In genomic region chr1:9631613-9632012, GRCh38 we compare ENCODE assay signal across 24 cellular contexts. TPM values are rescaled to one million over a fixed set of nuclear protein-coding genes. Genes with fewer than 3 reads are reported as not detected.
DNase-seq lines count a peak whose midpoint lies in the region; ATAC-seq and TF ChIP-seq lines count a peak whose summit lies in the region.
"Had no signal": no experiment of that assay in that cellular context is flagged by ENCODE, and none has a peak within 500 bp of the region (broad histone marks: within the 10 kb centered on the region; RNA-seq: fewer than 3 reads in every experiment).

No MANE protein-coding gene starts in this region.

- DNase-seq in T-helper 1 cell (no peak), nephron progenitor cell (no peak), Calu3 (no peak), posterior vena cava (ENCODE audit: low spot score) (no peak)
- no peak for DNase-seq in naive thymus-derived CD4-positive, alpha-beta T cell
- DNase-seq: activated CD4-positive, alpha-beta T cell treated with anti-CD3 and anti-CD28 coated beads for 4 hours; adrenal gland; Caco-2; esophagus squamous epithelium; NCI-H1092 treated with DMSO at 0.1 percent for 48 hours; NCI-H1930; NCI-H2227 treated with DMSO at 0.1 percent for 48 hours; NCI-H748 treated with DMSO at 0.1 percent for 48 hours; spleen; stimulated activated CD4-positive, alpha-beta T cell treated with anti-CD3 and anti-CD28 coated beads, Interleukin-4, amount 100 ng/mL, for 24 hours; upper lobe of left lung had no signal

- peaks cover 40% of the 10 kb centered on the region for H3K36me3 Mint-ChIP-seq in T-helper 1 cell treated with Interleukin-12 subunit alpha and Interleukin-12 subunit beta and Interleukin-4 antibody, amounts not matched to agents 30 μg/mL and 1 μg/mL, for 36 hours (ENCODE audit: low read depth)
- H3K36me3 Mint-ChIP-seq in IgD-negative memory B cell (peaks cover 3% of the 10 kb centered on the region), nephron progenitor cell (ENCODE audit: low read depth) (no peaks in the 10 kb centered on the region), Calu3 (ENCODE audit: insufficient read depth, unreplicated experiment) (no peaks in the 10 kb centered on the region)
- H3K36me3 Mint-ChIP-seq in activated T-helper 17 cell treated with anti-CD3 and anti-CD28 coated beads, Interleukin-2, amount 50 U/mL, for 72 hours (ENCODE audit: low read depth) = peaks cover 67% of the 10 kb centered on the region
- H3K36me3 Mint-ChIP-seq in naive thymus-derived CD4-positive, alpha-beta T cell = peaks cover 6 to 62% (median 27%) of the 10 kb centered on the region in 5 donors

- no peaks in the 10 kb centered on the region for H3K27me3 ChIP-seq in naive thymus-derived CD4-positive, alpha-beta T cell (ENCODE audit: control insufficient read depth in 2 of 2, insufficient read depth in 2 of 2, low read length in 2 of 2)
- H3K27me3 ChIP-seq: adrenal gland, esophagus squamous epithelium, right atrium auricular region, spleen, upper lobe of left lung had no signal

- peak overlapping the region; percentile 63 for H3K27ac Mint-ChIP-seq in T-helper 1 cell treated with Interleukin-12 subunit alpha and Interleukin-12 subunit beta and Interleukin-4 antibody, amounts not matched to agents 30 μg/mL and 1 μg/mL, for 36 hours
- H3K27ac Mint-ChIP-seq in IgD-negative memory B cell (peak overlapping the region in 2 of 3 donors; percentile 87 to 90), nephron progenitor cell (no peak overlapping the region), Calu3 (ENCODE audit: unreplicated experiment) (no peak overlapping the region)
- no peak overlapping the region for H3K27ac Mint-ChIP-seq in activated T-helper 17 cell treated with anti-CD3 and anti-CD28 coated beads, Interleukin-2, amount 50 U/mL, for 72 hours
- H3K27ac Mint-ChIP-seq in naive thymus-derived CD4-positive, alpha-beta T cell = peak overlapping the region; percentile 69 to 98 (median 94)
- H3K27ac Mint-ChIP-seq: GM23338 had no signal

- POLR2A ChIA-PET in naive thymus-derived CD4-positive, alpha-beta T cell (lab: Charles Lee) = interaction anchor here (1.2 to 10.3 kb wide), 8 partner anchors 11 to 94 kb away, joined by 4 to 439 read pairs (median 140); partner anchors contain the start of gene PIK3CD

- no peaks in the 10 kb centered on the region for H3K27me3 Mint-ChIP-seq in T-helper 1 cell treated with Interleukin-12 subunit alpha and Interleukin-12 subunit beta and Interleukin-4 antibody, amounts not matched to agents 30 μg/mL and 1 μg/mL, for 36 hours (ENCODE audit: low read depth)
- no peaks in the 10 kb centered on the region for H3K27me3 Mint-ChIP-seq in IgD-negative memory B cell
- no peaks in the 10 kb centered on the region for H3K27me3 Mint-ChIP-seq in activated T-helper 17 cell treated with anti-CD3 and anti-CD28 coated beads, Interleukin-2, amount 50 U/mL, for 72 hours
- no peaks in the 10 kb centered on the region for H3K27me3 Mint-ChIP-seq in naive thymus-derived CD4-positive, alpha-beta T cell
- H3K27me3 Mint-ChIP-seq in nephron progenitor cell (ENCODE audit: low read depth, poor library complexity) = peaks cover 18% of the 10 kb centered on the region
- peaks cover 32% of the 10 kb centered on the region for H3K27me3 Mint-ChIP-seq in Calu3 (ENCODE audit: unreplicated experiment)

- H3K4me1 Mint-ChIP-seq in T-helper 1 cell treated with Interleukin-12 subunit alpha and Interleukin-12 subunit beta and Interleukin-4 antibody, amounts not matched to agents 30 μg/mL and 1 μg/mL, for 36 hours (ENCODE audit: low read depth) = peaks cover 51% of the 10 kb centered on the region
- H3K4me1 Mint-ChIP-seq in IgD-negative memory B cell = peaks cover 25 to 40% (median 27%) of the 10 kb centered on the region in 3 donors
- H3K4me1 Mint-ChIP-seq in activated T-helper 17 cell treated with anti-CD3 and anti-CD28 coated beads, Interleukin-2, amount 50 U/mL, for 72 hours = peaks cover 30% of the 10 kb centered on the region
- H3K4me1 Mint-ChIP-seq in naive thymus-derived CD4-positive, alpha-beta T cell = peaks cover 53 to 84% (median 71%) of the 10 kb centered on the region in 7 donors
- peaks cover 4% of the 10 kb centered on the region for H3K4me1 Mint-ChIP-seq in nephron progenitor cell
- no peaks in the 10 kb centered on the region for H3K4me1 Mint-ChIP-seq in Calu3 (ENCODE audit: low read depth, unreplicated experiment)

- H3K9me3 ChIP-seq in naive thymus-derived CD4-positive, alpha-beta T cell (ENCODE audit: control insufficient read depth in 2 of 3, low read length in 3 of 3) = no peaks in the 10 kb centered on the region
- H3K9me3 ChIP-seq: adrenal gland, Caco-2, esophagus squamous epithelium, gastroesophageal sphincter, right atrium auricular region, spleen, upper lobe of left lung had no signal

- intact Hi-C loops in naive thymus-derived CD4-positive, alpha-beta T cell (cut with micrococcal nuclease) = loop anchor here in 1 of 2 donors (1.0 kb wide), 1 partner anchor 13 kb away; no protein-coding TSS in a partner anchor
- intact Hi-C loops in Calu3 (cut with micrococcal nuclease; ENCODE audit: unreplicated experiment) (no loop called here), posterior vena cava (cut with DNase I) (loop anchor here in 1 of 2 donors (5.0 kb wide), 1 partner anchor 41 kb away; no protein-coding TSS in a partner anchor)

- H3K4me3 Mint-ChIP-seq in T-helper 1 cell treated with Interleukin-12 subunit alpha and Interleukin-12 subunit beta and Interleukin-4 antibody, amounts not matched to agents 30 μg/mL and 1 μg/mL, for 36 hours = peak overlapping the region; percentile 98
- peak overlapping the region in 2 of 4 donors; percentile 82 to 85 for H3K4me3 Mint-ChIP-seq in IgD-negative memory B cell
- H3K4me3 Mint-ChIP-seq in activated T-helper 17 cell treated with anti-CD3 and anti-CD28 coated beads, Interleukin-2, amount 50 U/mL, for 72 hours = peak overlapping the region; percentile 100
- peak overlapping the region; percentile 90 to 100 (median 98) for H3K4me3 Mint-ChIP-seq in naive thymus-derived CD4-positive, alpha-beta T cell
- H3K4me3 Mint-ChIP-seq in nephron progenitor cell = no peak overlapping the region
- no peak overlapping the region for H3K4me3 Mint-ChIP-seq in Calu3 (ENCODE audit: low read depth, unreplicated experiment)
- H3K4me3 Mint-ChIP-seq: GM23338 had no signal

- ATAC-seq in activated T-helper 17 cell treated with anti-CD3 and anti-CD28 coated beads, Interleukin-2, amount 50 U/mL, for 72 hours (replicated peaks) = no peak
- ATAC-seq in naive thymus-derived CD4-positive, alpha-beta T cell = no peak
- ATAC-seq: gastroesophageal sphincter, GM23338, HepG2 had no signal

- H3K4me3 ChIP-seq in naive thymus-derived CD4-positive, alpha-beta T cell (ENCODE audit: low read length) = peak overlapping the region; percentile 64
- H3K4me3 ChIP-seq: adrenal gland, esophagus squamous epithelium, gastroesophageal sphincter, GM23338, right atrium auricular region, upper lobe of left lung had no signal

- peaks cover 0 to 9% (median 0%) of the 10 kb centered on the region in 3 experiments for H3K36me3 ChIP-seq in naive thymus-derived CD4-positive, alpha-beta T cell (ENCODE audit: control insufficient read depth in 2 of 3, insufficient read depth in 3 of 3, low read length in 3 of 3)
- H3K36me3 ChIP-seq: adrenal gland, esophagus squamous epithelium, gastroesophageal sphincter, right atrium auricular region, spleen, upper lobe of left lung had no signal

- CTCF ChIA-PET in naive thymus-derived CD4-positive, alpha-beta T cell (lab: Charles Lee) = interaction anchor here (0.6 to 6.6 kb wide), 6 partner anchors 10 to 92 kb away, joined by 4 to 112 read pairs (median 14); partner anchors contain the start of gene PIK3CD
- CTCF ChIA-PET in Calu3 (lab: Charles Lee) = no interaction called here

- peak overlapping the region; percentile 87 for H3K27ac ChIP-seq in naive thymus-derived CD4-positive, alpha-beta T cell (ENCODE audit: low read depth, low read length)
- H3K27ac ChIP-seq: 22Rv1, adrenal gland, esophagus squamous epithelium, gastroesophageal sphincter, right atrium auricular region had no signal

- BruUV-seq in Calu3 (replicated peaks; lab: Mats Ljungman, UMichigan) = no TSS peak

- TF ChIP-seq CTCF in nephron progenitor cell (IDR thresholded peaks at IDR 0.05) (no peak), Calu3 (IDR thresholded peaks at IDR 0.05; ENCODE audit: unreplicated experiment) (no peak)

- H3K9me3 Mint-ChIP-seq in T-helper 1 cell treated with Interleukin-12 subunit alpha and Interleukin-12 subunit beta and Interleukin-4 antibody, amounts not matched to agents 30 μg/mL and 1 μg/mL, for 36 hours = no peaks in the 10 kb centered on the region
- no peaks in the 10 kb centered on the region for H3K9me3 Mint-ChIP-seq in IgD-negative memory B cell
- H3K9me3 Mint-ChIP-seq in activated T-helper 17 cell treated with anti-CD3 and anti-CD28 coated beads, Interleukin-2, amount 50 U/mL, for 72 hours = no peaks in the 10 kb centered on the region
- H3K9me3 Mint-ChIP-seq in naive thymus-derived CD4-positive, alpha-beta T cell = peaks cover 0 to 1% (median 0%) of the 10 kb centered on the region in 11 donors
- peaks cover 14% of the 10 kb centered on the region for H3K9me3 Mint-ChIP-seq in nephron progenitor cell
- H3K9me3 Mint-ChIP-seq in Calu3 (ENCODE audit: low read depth, unreplicated experiment) = peaks cover 2% of the 10 kb centered on the region
- H3K9me3 Mint-ChIP-seq: GM23338 had no signal

- peaks cover 26 to 51% of the 10 kb centered on the region in 2 donors for H3K4me1 ChIP-seq in naive thymus-derived CD4-positive, alpha-beta T cell (ENCODE audit: control insufficient read depth in 2 of 2, insufficient read depth in 2 of 2, low read length in 2 of 2)
- H3K4me1 ChIP-seq: adrenal gland had no signal

RNA-seq across cellular contexts. Expression of gene PIK3CD, which starts 19.9 kb away (rescaled TPM):
- polyA plus RNA-seq in IgD-negative memory B cell = 82.6 TPM
- total RNA-seq in activated T-helper 17 cell treated with anti-CD3 and anti-CD28 coated beads, Interleukin-2, amount 50 U/mL, for 72 hours = 100 to 1,000 TPM; 114 to 120 TPM
- total RNA-seq in naive thymus-derived CD4-positive, alpha-beta T cell = 100 to 1,000 TPM; 269 to 313 (median 283) TPM
- polyA plus RNA-seq in naive thymus-derived CD4-positive, alpha-beta T cell = 100 to 1,000 TPM in 1 of 2 donors, 10 to 100 TPM in 1; 74.9 to 174 TPM
- 2.2 and 2.6 TPM in 2 replicates for total RNA-seq in Calu3 (2022)
- total RNA-seq in posterior vena cava = 1 to 10 TPM; 7.9 to 9.2 TPM

RNA-seq across cellular contexts. Expression of gene TMEM201, which starts 42.9 kb away (rescaled TPM):
- 4.2 TPM for polyA plus RNA-seq in IgD-negative memory B cell
- 10 to 100 TPM; 12.0 to 25.5 TPM for total RNA-seq in activated T-helper 17 cell treated with anti-CD3 and anti-CD28 coated beads, Interleukin-2, amount 50 U/mL, for 72 hours
- total RNA-seq in naive thymus-derived CD4-positive, alpha-beta T cell = 10 to 100 TPM in 3 of 5 experiments, 1 to 10 TPM in 2; 9.0 to 18.5 (median 10.0) TPM
- polyA plus RNA-seq in naive thymus-derived CD4-positive, alpha-beta T cell = 1 to 10 TPM; 1.0 to 3.3 TPM
- 17.4 and 18.5 TPM in 2 replicates for total RNA-seq in Calu3 (2022)
- 1 to 10 TPM; 6.1 to 6.9 TPM for total RNA-seq in posterior vena cava

Comparison
In these comparisons a context has a peak if more than half of its experiments do, and no peak if none do; other contexts are left out.
1. H3K27ac Mint-ChIP-seq: peak in T-helper 1 cell treated with Interleukin-12 subunit alpha and Interleukin-12 subunit beta and Interleukin-4 antibody, amounts not matched to agents 30 μg/mL and 1 μg/mL, for 36 hours (single experiment), IgD-negative memory B cell (2 of 3) and naive thymus-derived CD4-positive, alpha-beta T cell (9 of 9); none in activated T-helper 17 cell treated with anti-CD3 and anti-CD28 coated beads, Interleukin-2, amount 50 U/mL, for 72 hours (single experiment), nephron progenitor cell (single experiment) and Calu3 (single experiment).
2. H3K4me3 Mint-ChIP-seq: peak in T-helper 1 cell treated with Interleukin-12 subunit alpha and Interleukin-12 subunit beta and Interleukin-4 antibody, amounts not matched to agents 30 μg/mL and 1 μg/mL, for 36 hours (single experiment), activated T-helper 17 cell treated with anti-CD3 and anti-CD28 coated beads, Interleukin-2, amount 50 U/mL, for 72 hours (single experiment) and naive thymus-derived CD4-positive, alpha-beta T cell (10 of 10); none in nephron progenitor cell (single experiment) and Calu3 (single experiment).
3. RNA of gene PIK3CD, which starts 19.9 kb away (total RNA-seq): 269 to 313 TPM in naive thymus-derived CD4-positive, alpha-beta T cell and 114 to 120 TPM in activated T-helper 17 cell treated with anti-CD3 and anti-CD28 coated beads, Interleukin-2, amount 50 U/mL, for 72 hours; 7.9 to 9.2 TPM in posterior vena cava and 2.2 to 2.6 TPM in Calu3; every median in the first group is over 10 times any median in the second.